9 cellular contexts compared by ENCODE assay signal in genomic region chr14:88323520-88324199, GRCh38. TPM values are rescaled to one million over a fixed set of nuclear protein-coding genes. Genes with fewer than 3 reads are reported as not detected.
A peak's percentile ranks its signal among the peaks of the same experiment; 100 is the strongest.
DNase-seq lines count a peak whose midpoint lies in the region; ATAC-seq and TF ChIP-seq lines count a peak whose summit lies in the region.
"Had no signal": no experiment of that assay in that cellular context is flagged by ENCODE, and none has a peak within 500 bp of the region (broad histone marks: within the 10 kb centered on the region; RNA-seq: fewer than 3 reads in every experiment).

No MANE protein-coding gene starts in this region.

- POLR2A ChIA-PET in IMR-90 (lab: Charles Lee; ENCODE audit: unreplicated experiment) (no interaction called here), WTC11 (lab: Charles Lee) (no interaction called here)

- H2BK15ac ChIP-seq in IMR-90 (ENCODE audit: low read depth, low read length) = no peak overlapping the region

- ATAC-seq in GM21723 (IDR thresholded peaks at IDR 0.05; ENCODE audit: unreplicated experiment) (peak; percentile 97), IMR-90 (ENCODE audit: low read depth) (peak; percentile 67), WTC11 (peak; percentile 59)

- no peaks in the 10 kb centered on the region for H3K9me3 Mint-ChIP-seq in activated naive CD4-positive, alpha-beta T cell treated with anti-CD3 and anti-CD28 coated beads, Interleukin-2, amount 50 U/mL, for 24 hours
- H3K9me3 Mint-ChIP-seq in WTC11 = peaks cover 10% of the 10 kb centered on the region

- TF ChIP-seq RAD21 in IMR-90 (IDR thresholded peaks at IDR 0.05; ENCODE audit: low read length) = no peak

- H2AK9ac ChIP-seq in IMR-90 (replicated peaks; ENCODE audit: low read depth, low read length, poor library complexity) = no peak overlapping the region

- TF ChIP-seq CTCF in IMR-90 (conservative IDR thresholded peaks at IDR 0.05; ENCODE audit: low read depth, low read length) (no peak), WTC11 (IDR thresholded peaks at IDR 0.05) (no peak), testis (IDR thresholded peaks at IDR 0.05) (no peak)

- no peak overlapping the region for H4K8ac ChIP-seq in IMR-90 (ENCODE audit: low read depth in 2 of 2, low read length in 2 of 2)

- no peak for TF ChIP-seq POLR2A in IMR-90 (IDR thresholded peaks at IDR 0.05; ENCODE audit: low read depth, low read length)
- TF ChIP-seq POLR2A in testis (IDR thresholded peaks at IDR 0.05) = no peak

- WGBS in IMR-90 (ENCODE audit: extremely low coverage in 2 of 2, insufficient read length in 1 of 2), 2 experiments = 0% methylated on average over 9 of the region's 70 CpGs; no CpG with 5 or more reads in 1 of the 2 experiments
- 0 to 1% methylated on average over 22 to 43 of the region's 70 CpGs for WGBS in testis, 2 donors

- no TSS peak for BruUV-seq in IMR-90 (replicated peaks; lab: Mats Ljungman, UMichigan)

- H3K9me3 ChIP-seq in IMR-90 (ENCODE audit: control insufficient read depth, insufficient read depth, low read length) (peaks cover 3% of the 10 kb centered on the region; the same call in 1 of the 2 replicates), iPS-18a (ENCODE audit: control insufficient read depth, low read depth, low read length) (no peaks in the 10 kb centered on the region), testis (no peaks in the 10 kb centered on the region)

- H3K27ac Mint-ChIP-seq in activated naive CD4-positive, alpha-beta T cell treated with anti-CD3 and anti-CD28 coated beads, Interleukin-2, amount 50 U/mL, for 24 hours = no peak overlapping the region
- H3K27ac Mint-ChIP-seq in WTC11 = no peak overlapping the region

- in situ Hi-C loops in IMR-90 (cut with MboI; ENCODE audit: low sequenced_read_pairs) = no loop called here

- peak overlapping the region; percentile 61 for H2AFZ ChIP-seq in IMR-90 (replicated peaks; ENCODE audit: low read length, poor library complexity)

- H3K79me1 ChIP-seq in IMR-90 (ENCODE audit: low read depth in 1 of 2, low read length in 2 of 2) = no peaks in the 10 kb centered on the region

- H3K9me1 ChIP-seq in IMR-90 (ENCODE audit: insufficient read depth, low read length) = no peaks in the 10 kb centered on the region

- H3K4ac ChIP-seq in IMR-90 (ENCODE audit: low read depth, low read length) = no peak overlapping the region

- H3K4me3 Mint-ChIP-seq in activated naive CD4-positive, alpha-beta T cell treated with anti-CD3 and anti-CD28 coated beads, Interleukin-2, amount 50 U/mL, for 24 hours = peak overlapping the region; percentile 62
- peak overlapping the region; percentile 90 for H3K4me3 Mint-ChIP-seq in WTC11

- no peak overlapping the region for H3K56ac ChIP-seq in IMR-90 (ENCODE audit: extremely low read depth, insufficient read depth, low read length)

- dilution Hi-C loops in IMR-90 (cut with HindIII; ENCODE audit: low sequenced_read_pairs, unreplicated experiment) = no loop called here

- no peak overlapping the region for H3K18ac ChIP-seq in IMR-90 (ENCODE audit: low read depth, low read length)

- intact Hi-C loops in IMR-90 (cut with micrococcal nuclease) (no loop called here), testis (cut with DNase I; ENCODE audit: low total_unique reads) (no loop called here)

- H3K4me3 ChIP-seq in IMR-90 (ENCODE audit: insufficient read depth, low read depth, low read length) = peak overlapping the region; percentile 24; the same call in 1 of the 2 replicates
- peak overlapping the region; percentile 70 for H3K4me3 ChIP-seq in iPS-18a (ENCODE audit: low read length)
- peak overlapping the region; percentile 45 to 48 for H3K4me3 ChIP-seq in testis

- no peak overlapping the region for H3K14ac ChIP-seq in IMR-90 (replicated peaks; ENCODE audit: low read depth, low read length)

- peaks cover 3% of the 10 kb centered on the region; the same call in 1 of the 2 replicates for H3K4me1 ChIP-seq in IMR-90 (ENCODE audit: control insufficient read depth, insufficient read depth, low read length)
- no peaks in the 10 kb centered on the region for H3K4me1 ChIP-seq in iPS-18a (ENCODE audit: control insufficient read depth, low read depth, low read length)
- H3K4me1 ChIP-seq in testis = no peaks in the 10 kb centered on the region

- H2BK5ac ChIP-seq in IMR-90 (ENCODE audit: low read depth, low read length, poor library complexity, severe bottlenecking) = no peak overlapping the region

- H3K27me3 ChIP-seq in IMR-90 (ENCODE audit: control insufficient read depth, insufficient read depth, low read length) (peaks cover 60% of the 10 kb centered on the region), iPS-18a (ENCODE audit: control insufficient read depth, insufficient read depth, low read length) (peaks cover 95% of the 10 kb centered on the region), testis (no peaks in the 10 kb centered on the region)

- CTCF ChIA-PET in IMR-90 (lab: Yijun Ruan, JAX) (no interaction called here), WTC11 (lab: Charles Lee) (interaction anchor here (0.6 to 3.5 kb wide), 3 partner anchors 56 to 237 kb away, joined by 4 to 18 read pairs (median 8); no protein-coding TSS in a partner anchor)

- DNase-seq in activated naive CD4-positive, alpha-beta T cell treated with Interleukin-2 at 50 U/mL for 16 hours = no peak
- peak; percentile 1 for DNase-seq in IMR-90
- peak; percentile 70 for DNase-seq in WTC11 (ENCODE audit: low spot score)
- DNase-seq in testis = peak; percentile 21
- DNase-seq in middle frontal gyrus (ENCODE audit: extremely low spot score, low spot score) = no peak

- peak overlapping the region; percentile 51 for H3K4me2 ChIP-seq in IMR-90 (ENCODE audit: low read depth, low read length)

- no peak overlapping the region for H4K91ac ChIP-seq in IMR-90 (ENCODE audit: insufficient read depth, low read depth, low read length)

- no peak overlapping the region for H2BK20ac ChIP-seq in IMR-90 (ENCODE audit: low read depth, low read length)

- peaks cover 38% of the 10 kb centered on the region for H3K27me3 Mint-ChIP-seq in activated naive CD4-positive, alpha-beta T cell treated with anti-CD3 and anti-CD28 coated beads, Interleukin-2, amount 50 U/mL, for 24 hours
- H3K27me3 Mint-ChIP-seq in WTC11 (ENCODE audit: low read depth) = peaks cover 52% of the 10 kb centered on the region

- H2AK5ac ChIP-seq in IMR-90 (ENCODE audit: low read depth, low read length) = no peak overlapping the region

- no peaks in the 10 kb centered on the region for H3K36me3 Mint-ChIP-seq in activated naive CD4-positive, alpha-beta T cell treated with anti-CD3 and anti-CD28 coated beads, Interleukin-2, amount 50 U/mL, for 24 hours
- H3K36me3 Mint-ChIP-seq in WTC11 = no peaks in the 10 kb centered on the region

- H3K9ac ChIP-seq in IMR-90 (ENCODE audit: low read depth, low read length) (no peak overlapping the region), iPS-18a (ENCODE audit: low read length) (no peak overlapping the region)

- no peak overlapping the region for H2BK120ac ChIP-seq in IMR-90 (ENCODE audit: low read depth, low read length)

- H4K20me1 ChIP-seq in IMR-90 (ENCODE audit: insufficient read depth, low read length) = no peaks in the 10 kb centered on the region

- H3K27ac ChIP-seq in IMR-90 (ENCODE audit: insufficient read depth, low read length) (no peak overlapping the region), iPS-18a (ENCODE audit: low read length) (no peak overlapping the region), testis (no peak overlapping the region)

- H3K36me3 ChIP-seq in IMR-90 (ENCODE audit: control insufficient read depth, insufficient read depth, low read length) (no peaks in the 10 kb centered on the region), iPS-18a (ENCODE audit: control insufficient read depth, low read depth, low read length) (no peaks in the 10 kb centered on the region), testis (ENCODE audit: low read depth, missing control alignments) (no peaks in the 10 kb centered on the region)

- peaks cover 5% of the 10 kb centered on the region for H3K4me1 Mint-ChIP-seq in activated naive CD4-positive, alpha-beta T cell treated with anti-CD3 and anti-CD28 coated beads, Interleukin-2, amount 50 U/mL, for 24 hours
- H3K4me1 Mint-ChIP-seq in WTC11 = peaks cover 15% of the 10 kb centered on the region

- H4K5ac ChIP-seq in IMR-90 (ENCODE audit: low read depth, low read length) = no peak overlapping the region

- H3K23ac ChIP-seq in IMR-90 (ENCODE audit: low read depth, low read length) = no peak overlapping the region

TF ChIP-seq in IMR-90, 13 proteins besides CTCF, POLR2A, EP300 and RAD21 (continues in another document):
- TF ChIP-seq USF2 (IDR thresholded peaks at IDR 0.05; ENCODE audit: low read depth, low read length) = no peak
- no peak for TF ChIP-seq MAZ (IDR thresholded peaks at IDR 0.05; ENCODE audit: borderline replicate concordance, low read depth, low read length)
- no peak for TF ChIP-seq CEBPB (IDR thresholded peaks at IDR 0.05; ENCODE audit: low read depth, low read length)
- no peak for TF ChIP-seq CHD1 (IDR thresholded peaks at IDR 0.05; ENCODE audit: low read depth, low read length)
- no peak for TF ChIP-seq RFX5 (IDR thresholded peaks at IDR 0.05; ENCODE audit: low read depth, low read length)
- no peak for TF ChIP-seq SMC3 (IDR thresholded peaks at IDR 0.05; ENCODE audit: low read depth, low read length)

TF ChIP-seq in WTC11, 78 proteins besides CTCF, POLR2A, EP300 and RAD21 (continues in another document):
- TF ChIP-seq MAX (CRISPR knock-in tag; IDR thresholded peaks at IDR 0.05) (peak; percentile 31; the same call in 1 of the 2 replicates), TP53 (CRISPR knock-in tag; IDR thresholded peaks at IDR 0.05) (no peak)

RNA-seq across cellular contexts. Expression of gene KCNK10, which starts 0.6 kb away (rescaled TPM):
- total RNA-seq in IMR-90 (2012; rRNA removed) (not detected in 2 replicates), WTC11 (2021) (0.53 to 0.96 TPM (median 0.87 TPM) in 3 replicates), testis (1 to 10 TPM; 1.6 to 4.2 TPM)
- polyA plus RNA-seq in IMR-90 (2012; rRNA removed) (not detected in 2 replicates), testis (ENCODE audit: insufficient read depth, low read depth, low replicate concordance) (0.55 TPM)
- polyA plus RNA-seq in IMR-90 (2012; cell fraction: cytosol; rRNA removed) = not detected in 2 replicates
- not detected in 2 replicates for polyA plus RNA-seq in IMR-90 (2012; cell fraction: nucleus; rRNA removed; ENCODE audit: low replicate concordance)
- total RNA-seq: dermis microvascular lymphatic vessel endothelial cell had no signal

Comparison
In these comparisons a context has a peak if more than half of its experiments do, and no peak if none do; other contexts are left out.
1. DNase-seq: peak in IMR-90 (single experiment), WTC11 (single experiment) and testis (single experiment); none in activated naive CD4-positive, alpha-beta T cell treated with Interleukin-2 at 50 U/mL for 16 hours (single experiment) and middle frontal gyrus (single experiment).
2. Peak in every context shown above with its lines, with median percentiles within 50 percentile points of each other: ATAC-seq and H3K4me3 ChIP-seq.